ENCODE assay signal across 20 cellular contexts in the genomic region with DNA sequence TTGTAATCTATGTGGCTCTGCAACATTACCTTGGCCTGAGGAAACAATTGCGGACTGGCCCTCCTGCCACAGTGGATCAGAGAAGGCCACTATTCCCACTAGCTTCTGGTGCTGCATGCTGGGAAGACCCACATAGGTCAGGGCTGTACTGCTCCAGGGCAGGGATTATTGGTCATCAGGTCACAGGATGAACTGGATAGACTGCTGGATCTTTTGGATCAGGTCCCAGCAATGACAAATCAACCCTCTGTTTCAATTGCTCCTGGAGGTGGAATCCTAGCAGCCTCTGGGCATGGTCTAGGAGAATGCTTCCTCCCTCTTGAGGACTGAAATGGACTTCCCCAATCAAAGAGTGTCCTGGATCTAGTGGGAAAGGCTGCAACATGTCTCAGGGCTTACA.
"Had no signal": no experiment of that assay in that cellular context is flagged by ENCODE, and none has a peak within 500 bp of the region (broad histone marks: within the 10 kb centered on the region; RNA-seq: fewer than 3 reads in every experiment).

No MANE protein-coding gene starts in this region.

- H3K27ac ChIP-seq: body of pancreas, dorsolateral prefrontal cortex, lower lobe of right lung, parathyroid adenoma, spleen had no signal

- FAIRE-seq: colon, urothelium cell line had no signal

- ATAC-seq: activated CD4-positive, CD25-positive, alpha-beta regulatory T cell treated with anti-CD3 and anti-CD28 coated beads, Interleukin-2, amount 50 U/mL, for 24 hours; activated CD8-positive, alpha-beta T cell treated with anti-CD3 and anti-CD28 coated beads, Interleukin-2, amount 10 ng/mL, durations not matched to agents 7 days and 5 days; body of pancreas; left cardiac atrium; lower lobe of right lung; stimulated activated naive B cell treated with anti-CD40 and anti-IgM and Interleukin-4, amounts not matched to agents 10 μg/mL and 1 μg/mL and 100 μg/mL, for 72 hours had no signal

- H3K4me3 Mint-ChIP-seq: activated CD4-positive, alpha-beta T cell treated with anti-CD3 and anti-CD28 coated beads, Interleukin-2, amount 10 ng/mL, durations not matched to agents 7 days and 5 days; activated CD8-positive, alpha-beta T cell treated with anti-CD3 and anti-CD28 coated beads, Interleukin-2, amount 10 ng/mL, durations not matched to agents 7 days and 5 days; activated naive CD4-positive, alpha-beta T cell treated with anti-CD3 and anti-CD28 coated beads for 36 hours; activated T-cell treated with anti-CD3 and anti-CD28 coated beads, Interleukin-2, amount 50 U/mL, for 24 hours; endodermal cell; nephron; stimulated activated naive B cell treated with anti-CD40 and anti-IgM and Interleukin-4, amounts not matched to agents 10 μg/mL and 1 μg/mL and 100 μg/mL, for 72 hours; T-helper 1 cell treated with Interleukin-12 subunit alpha and Interleukin-12 subunit beta and Interleukin-4 antibody, amounts not matched to agents 30 μg/mL and 1 μg/mL, for 36 hours had no signal

- H3K9me3 ChIP-seq: body of pancreas, lower lobe of right lung, spleen had no signal

- H3K36me3 ChIP-seq: lower lobe of right lung, spleen had no signal

- H3K4me1 ChIP-seq: body of pancreas, lower lobe of right lung, parathyroid adenoma had no signal

- H3K27me3 ChIP-seq: body of pancreas had no signal

- H3K4me3 ChIP-seq: body of pancreas, dorsolateral prefrontal cortex, lower lobe of right lung, spleen had no signal

- H3K36me3 Mint-ChIP-seq: stimulated activated naive B cell treated with anti-CD40 and anti-IgM and Interleukin-4, amounts not matched to agents 10 μg/mL and 1 μg/mL and 100 μg/mL, for 72 hours had no signal

- H3K4me1 Mint-ChIP-seq: activated CD4-positive, alpha-beta T cell treated with anti-CD3 and anti-CD28 coated beads, Interleukin-2, amount 10 ng/mL, durations not matched to agents 7 days and 5 days; endodermal cell; nephron; stimulated activated naive B cell treated with anti-CD40 and anti-IgM and Interleukin-4, amounts not matched to agents 10 μg/mL and 1 μg/mL and 100 μg/mL, for 72 hours had no signal

- DNase-seq: activated CD4-positive, alpha-beta T cell treated with anti-CD3 and anti-CD28 coated beads, Interleukin-2, amount 10 ng/mL, durations not matched to agents 7 days and 5 days; activated CD8-positive, alpha-beta T cell treated with anti-CD3 and anti-CD28 coated beads, Interleukin-2, amount 10 ng/mL, durations not matched to agents 7 days and 5 days; activated naive CD4-positive, alpha-beta T cell treated with anti-CD3 and anti-CD28 coated beads for 36 hours; activated T-cell treated with anti-CD3 and anti-CD28 coated beads, Interleukin-2, amount 50 U/mL, for 24 hours; body of pancreas; central memory CD4-positive, alpha-beta T cell; dorsolateral prefrontal cortex; endodermal cell; left cardiac atrium; lower lobe of right lung; spleen; stimulated activated CD4-positive, alpha-beta T cell treated with anti-CD3 and anti-CD28 coated beads, Interleukin-4, amount 100 ng/mL, for 4 hours; stimulated activated naive B cell treated with anti-CD40 and anti-IgM and Interleukin-4, amounts not matched to agents 10 μg/mL and 1 μg/mL and 100 μg/mL, for 72 hours had no signal

- H3K27ac Mint-ChIP-seq: activated CD4-positive, alpha-beta T cell treated with anti-CD3 and anti-CD28 coated beads, Interleukin-2, amount 10 ng/mL, durations not matched to agents 7 days and 5 days; activated CD8-positive, alpha-beta T cell treated with anti-CD3 and anti-CD28 coated beads, Interleukin-2, amount 10 ng/mL, durations not matched to agents 7 days and 5 days; activated naive CD4-positive, alpha-beta T cell treated with anti-CD3 and anti-CD28 coated beads for 36 hours; activated T-cell treated with anti-CD3 and anti-CD28 coated beads, Interleukin-2, amount 50 U/mL, for 24 hours; activated T-helper 2 cell treated with anti-CD3 and anti-CD28 coated beads, Interferon-gamma antibody, Interleukin-2, Interleukin-4, amounts not matched to agents 10 μg/mL and 5 μg/mL and 100 μg/mL, durations not matched to agents 14 hours and 24 hours and 36 hours; endodermal cell; nephron; stimulated activated naive B cell treated with anti-CD40 and anti-IgM and Interleukin-4, amounts not matched to agents 10 μg/mL and 1 μg/mL and 100 μg/mL, for 72 hours; T-helper 1 cell treated with Interleukin-12 subunit alpha and Interleukin-12 subunit beta and Interleukin-4 antibody, amounts not matched to agents 30 μg/mL and 1 μg/mL, for 36 hours had no signal

- H3K9me3 Mint-ChIP-seq: activated CD4-positive, alpha-beta T cell treated with anti-CD3 and anti-CD28 coated beads, Interleukin-2, amount 10 ng/mL, durations not matched to agents 7 days and 5 days; activated naive CD4-positive, alpha-beta T cell treated with anti-CD3 and anti-CD28 coated beads for 36 hours; activated T-cell treated with anti-CD3 and anti-CD28 coated beads, Interleukin-2, amount 50 U/mL, for 24 hours; activated T-helper 2 cell treated with anti-CD3 and anti-CD28 coated beads, Interferon-gamma antibody, Interleukin-2, Interleukin-4, amounts not matched to agents 10 μg/mL and 5 μg/mL and 100 μg/mL, durations not matched to agents 14 hours and 24 hours and 36 hours; endodermal cell; nephron; stimulated activated naive B cell treated with anti-CD40 and anti-IgM and Interleukin-4, amounts not matched to agents 10 μg/mL and 1 μg/mL and 100 μg/mL, for 72 hours; T-helper 1 cell treated with Interleukin-12 subunit alpha and Interleukin-12 subunit beta and Interleukin-4 antibody, amounts not matched to agents 30 μg/mL and 1 μg/mL, for 36 hours had no signal
